ENCODE assay signal across 27 cellular contexts in the genomic region with DNA sequence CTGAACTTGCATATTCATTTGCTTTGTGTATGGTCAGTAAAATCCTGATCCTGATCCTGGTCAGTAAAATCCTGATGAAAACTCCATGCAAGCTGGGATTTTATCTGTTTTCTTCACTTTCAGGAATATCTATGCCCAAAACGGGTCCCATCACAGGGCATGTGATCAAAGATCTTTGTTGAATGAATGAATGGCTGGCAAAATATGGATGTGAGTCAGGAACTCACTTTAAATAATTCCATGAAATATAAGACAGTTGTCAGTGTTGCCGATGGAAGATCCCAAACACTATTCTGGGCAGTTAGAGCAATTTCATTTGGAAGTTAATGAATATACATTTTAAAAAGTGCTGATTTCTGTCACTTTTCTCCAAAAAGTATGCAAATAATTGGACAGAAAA.
A peak's percentile ranks its signal among the peaks of the same experiment; 100 is the strongest.
DNase-seq lines count a peak whose midpoint lies in the region; ATAC-seq and TF ChIP-seq lines count a peak whose summit lies in the region.
"Had no signal": no experiment of that assay in that cellular context is flagged by ENCODE, and none has a peak within 500 bp of the region (broad histone marks: within the 10 kb centered on the region; RNA-seq: fewer than 3 reads in every experiment).

No MANE protein-coding gene starts in this region.

- H3K9me3 ChIP-seq in DOHH2 (ENCODE audit: control insufficient read depth, insufficient read depth, low read length) (no peaks in the 10 kb centered on the region), gastrocnemius medialis (no peaks in the 10 kb centered on the region)
- H3K9me3 ChIP-seq: BLaER1, HAP-1 had no signal

- no peaks in the 10 kb centered on the region for H3K9me2 ChIP-seq in DOHH2 (replicated peaks; ENCODE audit: control insufficient read depth, low read length)

- H3K4me3 ChIP-seq in DOHH2 (ENCODE audit: low read length) (no peak overlapping the region), gastrocnemius medialis (peak overlapping the region in 3 of 4 donors; percentile 19 to 31 (median 23))
- H3K4me3 ChIP-seq: BLaER1, GM12878, HAP-1 had no signal

- H3K4me1 ChIP-seq in DOHH2 (ENCODE audit: control insufficient read depth, low read length) (peaks cover 18% of the 10 kb centered on the region), gastrocnemius medialis (peaks cover 6 to 13% of the 10 kb centered on the region in 2 donors)
- H3K4me1 ChIP-seq: BLaER1, HAP-1 had no signal

- H3K36me3 ChIP-seq in DOHH2 (ENCODE audit: control insufficient read depth, low read length) (no peaks in the 10 kb centered on the region), gastrocnemius medialis (no peaks in the 10 kb centered on the region)
- H3K36me3 ChIP-seq: BLaER1, HAP-1 had no signal

- no peaks in the 10 kb centered on the region for H4K20me1 ChIP-seq in DOHH2 (ENCODE audit: control insufficient read depth, insufficient read depth, low read depth, low read length)
- H4K20me1 ChIP-seq: BLaER1 had no signal

- H3K4me3 Mint-ChIP-seq in endothelial cell (ENCODE audit: unreplicated experiment) (no peak overlapping the region), osteocyte (ENCODE audit: unreplicated experiment) (no peak overlapping the region)

- H3K4me1 Mint-ChIP-seq in endothelial cell (ENCODE audit: unreplicated experiment): peaks cover 15% of the 10 kb centered on the region
- H3K4me1 Mint-ChIP-seq in osteocyte (ENCODE audit: unreplicated experiment): no peaks in the 10 kb centered on the region

- intact Hi-C loops in gastrocnemius medialis (cut with DNase I; ENCODE audit: low total_unique reads): loop anchor here (2.0 to 5.0 kb wide), 2 partner anchors 41 to 54 kb away; no protein-coding TSS in a partner anchor

- no peaks in the 10 kb centered on the region for H3K27me3 Mint-ChIP-seq in endothelial cell (ENCODE audit: unreplicated experiment)
- H3K27me3 Mint-ChIP-seq in osteocyte (ENCODE audit: unreplicated experiment): peaks cover 2% of the 10 kb centered on the region
- H3K27me3 Mint-ChIP-seq: IgD-negative memory B cell had no signal

- TF ChIP-seq POLR2A in gastrocnemius medialis (IDR thresholded peaks at IDR 0.05): no peak

- TF ChIP-seq CTCF in DOHH2 (IDR thresholded peaks at IDR 0.05; ENCODE audit: low read depth, low read length, poor library complexity, severe bottlenecking) (no peak), endothelial cell (IDR thresholded peaks at IDR 0.05; ENCODE audit: unreplicated experiment) (no peak), gastrocnemius medialis (IDR thresholded peaks at IDR 0.05 in 4 of 5, conservative IDR thresholded peaks at IDR 0.05 in 1 of 5) (no peak), osteocyte (IDR thresholded peaks at IDR 0.05) (no peak)

- in situ Hi-C loops in gastrocnemius medialis (cut with MboI; ENCODE audit: low sequenced_read_pairs in 4 of 4) (no loop called here), KBM-7 (cut with MboI; ENCODE audit: low pct_unique_long_range_greater_than_20kb, low sequenced_read_pairs) (no loop called here)

- H3K27ac ChIP-seq in DOHH2 (ENCODE audit: low read depth, low read length) (no peak overlapping the region), gastrocnemius medialis (peak overlapping the region; percentile 70 to 80 (median 78))
- H3K27ac ChIP-seq: BLaER1, HL-60, RWPE1 had no signal

- peak overlapping the region; percentile 25 for H3K4me2 ChIP-seq in DOHH2 (ENCODE audit: low read length)

- no peaks in the 10 kb centered on the region for H3K27me3 ChIP-seq in DOHH2 (ENCODE audit: control insufficient read depth, low read length)
- no peaks in the 10 kb centered on the region for H3K27me3 ChIP-seq in gastrocnemius medialis
- H3K27me3 ChIP-seq: BLaER1 had no signal

- ATAC-seq in gastrocnemius medialis: peak; percentile 53 to 68
- ATAC-seq: Panc1 had no signal

- peak; percentile 34 for DNase-seq in NCI-H460 (ENCODE audit: extremely low read depth, low read depth)
- no peak for DNase-seq in endothelial cell (ENCODE audit: low spot score)
- no peak for DNase-seq in gastrocnemius medialis
- no peak for DNase-seq in T1000 (lab: John Stamatoyannopoulos, UW)
- no peak for DNase-seq in osteocyte (ENCODE audit: extremely low spot score, unreplicated experiment)
- no peak for DNase-seq in KBM-7
- DNase-seq in Ammon's horn (ENCODE audit: low spot score): no peak
- DNase-seq: DMS153, GOT3, NCI-H1092 treated with DMSO at 0.1 percent for 48 hours, NCI-H1436, NCI-H187, NCI-H2081 treated with DMSO at 0.1 percent for 48 hours, NCI-H2171, NCI-H226, NCI-H510A treated with DMSO at 0.1 percent for 48 hours, NCI-H748 treated with DMSO at 0.1 percent for 48 hours, SHP77 had no signal

- H3F3A ChIP-seq in DOHH2 (ENCODE audit: control insufficient read depth, insufficient read depth): no peaks in the 10 kb centered on the region

- peak overlapping the region; percentile 77 for H3K27ac Mint-ChIP-seq in endothelial cell (ENCODE audit: unreplicated experiment)
- H3K27ac Mint-ChIP-seq in osteocyte (ENCODE audit: unreplicated experiment): no peak overlapping the region

- H3K36me3 Mint-ChIP-seq in endothelial cell (ENCODE audit: low read depth, unreplicated experiment) (no peaks in the 10 kb centered on the region), osteocyte (ENCODE audit: unreplicated experiment) (no peaks in the 10 kb centered on the region)
- H3K36me3 Mint-ChIP-seq: CD4-positive, CD25-positive, alpha-beta regulatory T cell; IgD-negative memory B cell had no signal

- H3K79me2 ChIP-seq in DOHH2 (ENCODE audit: control insufficient read depth, low read length): no peaks in the 10 kb centered on the region

- no peaks in the 10 kb centered on the region for H3K9me3 Mint-ChIP-seq in endothelial cell (ENCODE audit: unreplicated experiment)
- H3K9me3 Mint-ChIP-seq in osteocyte (ENCODE audit: unreplicated experiment): no peaks in the 10 kb centered on the region
